ENCODE assay signal across 8 cellular contexts in genomic region chr5:169980418-169981053, GRCh38. TPM values are rescaled to one million over a fixed set of nuclear protein-coding genes. Genes with fewer than 3 reads are reported as not detected.
DNase-seq lines count a peak whose midpoint lies in the region; ATAC-seq and TF ChIP-seq lines count a peak whose summit lies in the region.

Gene INSYN2B, minus strand, starts transcription at chr5:169980495. Its CDS starts 96,597 bp downstream, at chr5:169883898.

- H3K36me3 ChIP-seq in DND-41 (ENCODE audit: insufficient read depth, low read length) (peaks cover 33% of the 10 kb centered on the region), WERI-Rb-1 (no peaks in the 10 kb centered on the region)

- H3K27me3 ChIP-seq in DND-41 (ENCODE audit: insufficient read depth, low read length, poor library complexity) (no peaks in the 10 kb centered on the region), WERI-Rb-1 (ENCODE audit: insufficient read depth, low read depth, severe bottlenecking) (peaks cover 84% of the 10 kb centered on the region)

- no peak within 1 kb of the TSS for H3K9ac ChIP-seq in DND-41 (ENCODE audit: low read depth, low read length)

- peaks cover 8% of the 10 kb centered on the region for H3K36me3 Mint-ChIP-seq in T-helper 17 cell (ENCODE audit: low read depth)

- H3K9me3 ChIP-seq in DND-41 (ENCODE audit: insufficient read depth, low read length, severe bottlenecking) (no peaks in the 10 kb centered on the region), WERI-Rb-1 (ENCODE audit: severe bottlenecking) (no peaks in the 10 kb centered on the region), T-helper 17 cell (ENCODE audit: control insufficient read depth, low read length, poor library complexity, severe bottlenecking) (no peaks in the 10 kb centered on the region)

- H3K27ac ChIP-seq in DND-41 (ENCODE audit: low read length) (no peak within 1 kb of the TSS), WERI-Rb-1 (no peak within 1 kb of the TSS)

- no peaks in the 10 kb centered on the region for H4K20me1 ChIP-seq in DND-41 (ENCODE audit: insufficient read depth, low read length)

- no peak within 1 kb of the TSS for H3K4me2 ChIP-seq in DND-41 (ENCODE audit: insufficient read depth, low read length)

- H2AFZ ChIP-seq in DND-41 (ENCODE audit: low read depth, low read length), result no peak within 1 kb of the TSS

- H3K4me1 Mint-ChIP-seq in T-helper 17 cell, result peaks cover 6% of the 10 kb centered on the region

- no peak within 1 kb of the TSS for H3K4me3 ChIP-seq in DND-41 (ENCODE audit: low read depth in 1 of 2, low read length in 2 of 2)
- no peak within 1 kb of the TSS for H3K4me3 ChIP-seq in WERI-Rb-1 (ENCODE audit: low read depth, low read length)

- ATAC-seq in DND-41 (ENCODE audit: insufficient read depth, low read depth) (peak; percentile 48; the same call in 1 of the 3 replicates), GM21423 (IDR thresholded peaks at IDR 0.05; ENCODE audit: unreplicated experiment) (peak; percentile 66), T-helper 17 cell (no peak)

- no peaks in the 10 kb centered on the region for H3K4me1 ChIP-seq in DND-41 (ENCODE audit: insufficient read depth, low read length)

- H3K79me2 ChIP-seq in DND-41 (ENCODE audit: insufficient read depth, low read length), result no peaks in the 10 kb centered on the region

- no peak within 1 kb of the TSS for H3K27ac Mint-ChIP-seq in T-helper 17 cell

- H3K27me3 Mint-ChIP-seq in T-helper 17 cell, result no peaks in the 10 kb centered on the region

- no peak within 1 kb of the TSS for H3K4me3 Mint-ChIP-seq in T-helper 17 cell

- DNase-seq in DND-41 (peak; percentile 34), NCI-H1092 treated with DMSO at 0.1 percent for 48 hours (lab: John Stamatoyannopoulos, UW) (peak; percentile 87), WERI-Rb-1 (peak; percentile 28), germinal center (ENCODE audit: low spot score) (peak; percentile 56), nucleus accumbens (lab: John Stamatoyannopoulos, UW) (peak in 55 of 56 donors; percentile 7 to 93 (median 78)), T-helper 17 cell (no peak)
- no peak for DNase-seq in central memory CD4-positive, alpha-beta T cell

- peak; percentile 36 for TF ChIP-seq CTCF in DND-41 (IDR thresholded peaks at IDR 0.05; ENCODE audit: borderline replicate concordance, extremely low read depth, low read length, poor library complexity, severe bottlenecking)
- peak; percentile 38 for TF ChIP-seq CTCF in WERI-Rb-1 (IDR thresholded peaks at IDR 0.05; ENCODE audit: low read depth, low read length)

RNA-seq across cellular contexts. Expression of gene INSYN2B, which starts in this region (rescaled TPM):
- total RNA-seq in T-helper 17 cell, result not detected

Comparison
In these comparisons a context has a peak if more than half of its experiments do, and no peak if none do; other contexts are left out.
1. DNase-seq: peak in DND-41 (single experiment), NCI-H1092 treated with DMSO at 0.1 percent for 48 hours (single experiment), WERI-Rb-1 (single experiment), germinal center (single experiment) and nucleus accumbens (55 of 56); none in T-helper 17 cell (0 of 3) and central memory CD4-positive, alpha-beta T cell (single experiment).